Comparison of ENCODE assay signal across 1 cellular context in the genomic region with DNA sequence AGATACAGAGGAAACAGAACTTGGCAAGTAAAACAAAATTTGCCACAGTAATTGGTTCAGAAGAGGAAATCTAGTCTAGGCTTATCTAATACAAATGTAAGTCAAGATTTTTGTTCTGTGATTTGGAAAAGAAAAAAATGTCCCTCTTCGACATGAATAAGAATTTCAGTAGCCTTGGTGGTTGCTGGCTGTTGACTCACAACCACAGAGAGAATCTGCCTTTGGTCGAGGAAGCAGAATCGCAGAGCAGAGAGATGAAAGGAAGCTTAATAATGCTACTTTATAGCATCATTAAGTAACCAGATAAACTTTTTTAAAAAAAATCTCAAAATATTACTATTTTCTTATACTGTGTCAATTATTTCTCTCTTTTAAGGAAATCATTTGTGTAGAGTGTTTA.
TF ChIP-seq lines count a peak whose summit lies in the region.

No MANE protein-coding gene starts in this region.

TF ChIP-seq in IMR-90, 13 proteins besides CTCF, POLR2A, EP300 and RAD21 (continued from another document):
- TF ChIP-seq NFE2L2 (IDR thresholded peaks at IDR 0.05; ENCODE audit: low read depth, low read length) = no peak
- TF ChIP-seq RFX5 (IDR thresholded peaks at IDR 0.05; ENCODE audit: low read depth, low read length) = no peak
